In the genomic region with DNA sequence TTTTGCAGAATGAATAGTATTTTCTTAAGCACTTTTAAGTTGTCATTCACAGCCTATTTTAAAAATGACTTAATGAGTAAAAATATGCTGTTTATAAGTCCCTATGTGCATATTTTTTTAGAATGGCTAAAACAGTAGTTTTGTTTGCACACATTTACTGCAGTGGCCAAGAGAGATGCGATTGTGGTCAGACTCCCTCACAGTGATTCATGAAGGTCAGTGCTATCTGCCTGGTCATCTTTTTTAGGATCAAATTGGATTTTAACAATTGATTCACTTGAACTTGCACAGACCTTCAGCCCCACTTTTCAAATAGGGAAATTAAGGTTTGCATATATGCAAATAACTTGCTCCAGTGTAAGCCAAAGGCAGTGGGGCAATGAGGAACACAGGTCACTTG, we compare ENCODE assay signal across 1 cellular context.
TF ChIP-seq lines count a peak whose summit lies in the region.

No MANE protein-coding gene starts in this region.

TF ChIP-seq in GM23338, 12 proteins besides CTCF, POLR2A, EP300 and RAD21 (continued from another document):
- TF ChIP-seq, protein P1, sequence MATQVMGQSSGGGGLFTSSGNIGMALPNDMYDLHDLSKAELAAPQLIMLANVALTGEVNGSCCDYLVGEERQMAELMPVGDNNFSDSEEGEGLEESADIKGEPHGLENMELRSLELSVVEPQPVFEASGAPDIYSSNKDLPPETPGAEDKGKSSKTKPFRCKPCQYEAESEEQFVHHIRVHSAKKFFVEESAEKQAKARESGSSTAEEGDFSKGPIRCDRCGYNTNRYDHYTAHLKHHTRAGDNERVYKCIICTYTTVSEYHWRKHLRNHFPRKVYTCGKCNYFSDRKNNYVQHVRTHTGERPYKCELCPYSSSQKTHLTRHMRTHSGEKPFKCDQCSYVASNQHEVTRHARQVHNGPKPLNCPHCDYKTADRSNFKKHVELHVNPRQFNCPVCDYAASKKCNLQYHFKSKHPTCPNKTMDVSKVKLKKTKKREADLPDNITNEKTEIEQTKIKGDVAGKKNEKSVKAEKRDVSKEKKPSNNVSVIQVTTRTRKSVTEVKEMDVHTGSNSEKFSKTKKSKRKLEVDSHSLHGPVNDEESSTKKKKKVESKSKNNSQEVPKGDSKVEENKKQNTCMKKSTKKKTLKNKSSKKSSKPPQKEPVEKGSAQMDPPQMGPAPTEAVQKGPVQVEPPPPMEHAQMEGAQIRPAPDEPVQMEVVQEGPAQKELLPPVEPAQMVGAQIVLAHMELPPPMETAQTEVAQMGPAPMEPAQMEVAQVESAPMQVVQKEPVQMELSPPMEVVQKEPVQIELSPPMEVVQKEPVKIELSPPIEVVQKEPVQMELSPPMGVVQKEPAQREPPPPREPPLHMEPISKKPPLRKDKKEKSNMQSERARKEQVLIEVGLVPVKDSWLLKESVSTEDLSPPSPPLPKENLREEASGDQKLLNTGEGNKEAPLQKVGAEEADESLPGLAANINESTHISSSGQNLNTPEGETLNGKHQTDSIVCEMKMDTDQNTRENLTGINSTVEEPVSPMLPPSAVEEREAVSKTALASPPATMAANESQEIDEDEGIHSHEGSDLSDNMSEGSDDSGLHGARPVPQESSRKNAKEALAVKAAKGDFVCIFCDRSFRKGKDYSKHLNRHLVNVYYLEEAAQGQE (IDR thresholded peaks at IDR 0.05; ENCODE audit: unreplicated experiment), result no peak
- TF ChIP-seq POLR2AphosphoS5 (IDR thresholded peaks at IDR 0.05; ENCODE audit: low read depth) (no peak), ZNF331 (CRISPR knock-in tag; IDR thresholded peaks at IDR 0.05; ENCODE audit: low read depth) (no peak), CREB1 (CRISPR knock-in tag; IDR thresholded peaks at IDR 0.05; ENCODE audit: low read depth) (no peak), EZH2phosphoT487 (IDR thresholded peaks at IDR 0.05; ENCODE audit: unreplicated experiment) (no peak), EZH2 (IDR thresholded peaks at IDR 0.05; ENCODE audit: low read depth, unreplicated experiment) (no peak), JUNB (IDR thresholded peaks at IDR 0.05; ENCODE audit: unreplicated experiment) (no peak), NANOG (IDR thresholded peaks at IDR 0.05; ENCODE audit: borderline replicate concordance) (no peak), ZNF114 (CRISPR knock-in tag; IDR thresholded peaks at IDR 0.05) (no peak)
- TF ChIP-seq, protein P2, sequence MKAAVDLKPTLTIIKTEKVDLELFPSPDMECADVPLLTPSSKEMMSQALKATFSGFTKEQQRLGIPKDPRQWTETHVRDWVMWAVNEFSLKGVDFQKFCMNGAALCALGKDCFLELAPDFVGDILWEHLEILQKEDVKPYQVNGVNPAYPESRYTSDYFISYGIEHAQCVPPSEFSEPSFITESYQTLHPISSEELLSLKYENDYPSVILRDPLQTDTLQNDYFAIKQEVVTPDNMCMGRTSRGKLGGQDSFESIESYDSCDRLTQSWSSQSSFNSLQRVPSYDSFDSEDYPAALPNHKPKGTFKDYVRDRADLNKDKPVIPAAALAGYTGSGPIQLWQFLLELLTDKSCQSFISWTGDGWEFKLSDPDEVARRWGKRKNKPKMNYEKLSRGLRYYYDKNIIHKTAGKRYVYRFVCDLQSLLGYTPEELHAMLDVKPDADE (IDR thresholded peaks at IDR 0.05), result no peak
- TF ChIP-seq, protein P3, sequence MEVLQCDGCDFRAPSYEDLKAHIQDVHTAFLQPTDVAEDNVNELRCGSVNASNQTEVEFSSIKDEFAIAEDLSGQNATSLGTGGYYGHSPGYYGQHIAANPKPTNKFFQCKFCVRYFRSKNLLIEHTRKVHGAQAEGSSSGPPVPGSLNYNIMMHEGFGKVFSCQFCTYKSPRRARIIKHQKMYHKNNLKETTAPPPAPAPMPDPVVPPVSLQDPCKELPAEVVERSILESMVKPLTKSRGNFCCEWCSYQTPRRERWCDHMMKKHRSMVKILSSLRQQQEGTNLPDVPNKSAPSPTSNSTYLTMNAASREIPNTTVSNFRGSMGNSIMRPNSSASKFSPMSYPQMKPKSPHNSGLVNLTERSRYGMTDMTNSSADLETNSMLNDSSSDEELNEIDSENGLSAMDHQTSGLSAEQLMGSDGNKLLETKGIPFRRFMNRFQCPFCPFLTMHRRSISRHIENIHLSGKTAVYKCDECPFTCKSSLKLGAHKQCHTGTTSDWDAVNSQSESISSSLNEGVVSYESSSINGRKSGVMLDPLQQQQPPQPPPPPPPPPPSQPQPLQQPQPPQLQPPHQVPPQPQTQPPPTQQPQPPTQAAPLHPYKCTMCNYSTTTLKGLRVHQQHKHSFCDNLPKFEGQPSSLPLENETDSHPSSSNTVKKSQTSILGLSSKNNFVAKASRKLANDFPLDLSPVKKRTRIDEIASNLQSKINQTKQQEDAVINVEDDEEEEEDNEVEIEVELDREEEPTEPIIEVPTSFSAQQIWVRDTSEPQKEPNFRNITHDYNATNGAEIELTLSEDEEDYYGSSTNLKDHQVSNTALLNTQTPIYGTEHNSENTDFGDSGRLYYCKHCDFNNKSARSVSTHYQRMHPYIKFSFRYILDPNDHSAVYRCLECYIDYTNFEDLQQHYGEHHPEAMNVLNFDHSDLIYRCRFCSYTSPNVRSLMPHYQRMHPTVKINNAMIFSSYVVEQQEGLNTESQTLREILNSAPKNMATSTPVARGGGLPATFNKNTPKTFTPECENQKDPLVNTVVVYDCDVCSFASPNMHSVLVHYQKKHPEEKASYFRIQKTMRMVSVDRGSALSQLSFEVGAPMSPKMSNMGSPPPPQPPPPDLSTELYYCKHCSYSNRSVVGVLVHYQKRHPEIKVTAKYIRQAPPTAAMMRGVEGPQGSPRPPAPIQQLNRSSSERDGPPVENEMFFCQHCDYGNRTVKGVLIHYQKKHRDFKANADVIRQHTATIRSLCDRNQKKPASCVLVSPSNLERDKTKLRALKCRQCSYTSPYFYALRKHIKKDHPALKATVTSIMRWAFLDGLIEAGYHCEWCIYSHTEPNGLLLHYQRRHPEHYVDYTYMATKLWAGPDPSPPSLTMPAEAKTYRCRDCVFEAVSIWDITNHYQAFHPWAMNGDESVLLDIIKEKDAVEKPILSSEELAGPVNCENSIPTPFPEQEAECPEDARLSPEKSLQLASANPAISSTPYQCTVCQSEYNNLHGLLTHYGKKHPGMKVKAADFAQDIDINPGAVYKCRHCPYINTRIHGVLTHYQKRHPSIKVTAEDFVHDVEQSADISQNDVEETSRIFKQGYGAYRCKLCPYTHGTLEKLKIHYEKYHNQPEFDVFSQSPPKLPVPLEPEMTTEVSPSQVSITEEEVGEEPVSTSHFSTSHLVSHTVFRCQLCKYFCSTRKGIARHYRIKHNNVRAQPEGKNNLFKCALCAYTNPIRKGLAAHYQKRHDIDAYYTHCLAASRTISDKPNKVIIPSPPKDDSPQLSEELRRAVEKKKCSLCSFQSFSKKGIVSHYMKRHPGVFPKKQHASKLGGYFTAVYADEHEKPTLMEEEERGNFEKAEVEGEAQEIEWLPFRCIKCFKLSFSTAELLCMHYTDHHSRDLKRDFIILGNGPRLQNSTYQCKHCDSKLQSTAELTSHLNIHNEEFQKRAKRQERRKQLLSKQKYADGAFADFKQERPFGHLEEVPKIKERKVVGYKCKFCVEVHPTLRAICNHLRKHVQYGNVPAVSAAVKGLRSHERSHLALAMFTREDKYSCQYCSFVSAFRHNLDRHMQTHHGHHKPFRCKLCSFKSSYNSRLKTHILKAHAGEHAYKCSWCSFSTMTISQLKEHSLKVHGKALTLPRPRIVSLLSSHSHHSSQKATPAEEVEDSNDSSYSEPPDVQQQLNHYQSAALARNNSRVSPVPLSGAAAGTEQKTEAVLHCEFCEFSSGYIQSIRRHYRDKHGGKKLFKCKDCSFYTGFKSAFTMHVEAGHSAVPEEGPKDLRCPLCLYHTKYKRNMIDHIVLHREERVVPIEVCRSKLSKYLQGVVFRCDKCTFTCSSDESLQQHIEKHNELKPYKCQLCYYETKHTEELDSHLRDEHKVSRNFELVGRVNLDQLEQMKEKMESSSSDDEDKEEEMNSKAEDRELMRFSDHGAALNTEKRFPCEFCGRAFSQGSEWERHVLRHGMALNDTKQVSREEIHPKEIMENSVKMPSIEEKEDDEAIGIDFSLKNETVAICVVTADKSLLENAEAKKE (CRISPR knock-in tag; IDR thresholded peaks at IDR 0.05), result no peak
